In genomic region chr6:119453242-119453641, GRCh38 we compare ENCODE assay signal across 18 cellular contexts.
"Had no signal": no experiment of that assay in that cellular context is flagged by ENCODE, and none has a peak within 500 bp of the region (broad histone marks: within the 10 kb centered on the region; RNA-seq: fewer than 3 reads in every experiment).

No MANE protein-coding gene starts in this region.

- H3K4me3 Mint-ChIP-seq: activated naive CD4-positive, alpha-beta T cell treated with anti-CD3 and anti-CD28 coated beads, Interleukin-2, amount 10 ng/mL, durations not matched to agents 7 days and 5 days; effector memory CD8-positive, alpha-beta T cell; mesothelial cell of epicardium; natural killer cell treated with Interleukin-12 subunit alpha and Interleukin-12 subunit beta and Interleukin-15 and Interleukin-18, amount 100 ng/mL, for 72 hours; T-helper 1 cell treated with Interleukin-12 subunit alpha and Interleukin-12 subunit beta and Interleukin-4 antibody, amounts not matched to agents 30 μg/mL and 1 μg/mL, for 36 hours had no signal

- H3K4me3 ChIP-seq: lower lobe of right lung, psoas muscle, stomach, thoracic aorta, upper lobe of right lung had no signal

- H3K9me3 ChIP-seq: lower lobe of right lung, psoas muscle, stomach, thoracic aorta, upper lobe of right lung had no signal

- H3K27me3 ChIP-seq: stomach, upper lobe of right lung had no signal

- H3K4me1 ChIP-seq: psoas muscle had no signal

- H3K36me3 ChIP-seq: lower lobe of right lung, stomach, thoracic aorta, upper lobe of right lung had no signal

- H3K9me3 Mint-ChIP-seq: effector memory CD8-positive, alpha-beta T cell had no signal

- H3K27ac Mint-ChIP-seq: activated naive CD4-positive, alpha-beta T cell treated with anti-CD3 and anti-CD28 coated beads, Interleukin-2, amount 10 ng/mL, durations not matched to agents 7 days and 5 days; effector memory CD8-positive, alpha-beta T cell; mesothelial cell of epicardium; natural killer cell treated with Interleukin-12 subunit alpha and Interleukin-12 subunit beta and Interleukin-15 and Interleukin-18, amount 100 ng/mL, for 72 hours; T-helper 1 cell treated with Interleukin-12 subunit alpha and Interleukin-12 subunit beta and Interleukin-4 antibody, amounts not matched to agents 30 μg/mL and 1 μg/mL, for 36 hours had no signal

- ATAC-seq: activated CD4-positive, CD25-positive, alpha-beta regulatory T cell treated with anti-CD3 and anti-CD28 coated beads, Interleukin-2, amount 50 U/mL, for 24 hours; effector memory CD8-positive, alpha-beta T cell; lower lobe of right lung; natural killer cell treated with Interleukin-12 subunit alpha and Interleukin-12 subunit beta and Interleukin-15 and Interleukin-18, amount 100 ng/mL, for 72 hours; psoas muscle; right cardiac atrium; upper lobe of right lung had no signal

- H3K4me1 Mint-ChIP-seq: activated naive CD4-positive, alpha-beta T cell treated with anti-CD3 and anti-CD28 coated beads, Interleukin-2, amount 10 ng/mL, durations not matched to agents 7 days and 5 days had no signal

- H3K36me3 Mint-ChIP-seq: activated naive CD4-positive, alpha-beta T cell treated with anti-CD3 and anti-CD28 coated beads, Interleukin-2, amount 10 ng/mL, durations not matched to agents 7 days and 5 days; mesothelial cell of epicardium; natural killer cell treated with Interleukin-12 subunit alpha and Interleukin-12 subunit beta and Interleukin-15 and Interleukin-18, amount 100 ng/mL, for 72 hours had no signal

- H3K27ac ChIP-seq: lower lobe of right lung, psoas muscle, stomach, thoracic aorta, upper lobe of right lung had no signal

- DNase-seq: activated CD4-positive, alpha-beta T cell treated with anti-CD3 and anti-CD28 coated beads, Interleukin-2, amount 50 U/mL, for 1 hour; activated CD8-positive, alpha-beta memory T cell treated with anti-CD3 and anti-CD28 coated beads, Interleukin-2, amount 50 U/mL, for 48 hours; activated effector memory CD4-positive, alpha-beta T cell treated with Interleukin-2 at 50 U/mL for 16 hours; activated naive CD4-positive, alpha-beta T cell treated with anti-CD3 and anti-CD28 coated beads, Interleukin-2, amount 10 ng/mL, durations not matched to agents 7 days and 5 days; activated T-cell treated with anti-CD3 and anti-CD28 coated beads, Interleukin-2, amount 50 U/mL, for 48 hours; effector memory CD8-positive, alpha-beta T cell; hippocampal formation; lower lobe of right lung; psoas muscle; right cardiac atrium; stimulated activated CD4-positive, alpha-beta T cell treated with anti-CD3 and anti-CD28 coated beads, Interleukin-2, amount 100 ng/mL, for 48 hours; stomach; upper lobe of right lung had no signal
